7 cellular contexts compared by ENCODE assay signal in the genomic region with DNA sequence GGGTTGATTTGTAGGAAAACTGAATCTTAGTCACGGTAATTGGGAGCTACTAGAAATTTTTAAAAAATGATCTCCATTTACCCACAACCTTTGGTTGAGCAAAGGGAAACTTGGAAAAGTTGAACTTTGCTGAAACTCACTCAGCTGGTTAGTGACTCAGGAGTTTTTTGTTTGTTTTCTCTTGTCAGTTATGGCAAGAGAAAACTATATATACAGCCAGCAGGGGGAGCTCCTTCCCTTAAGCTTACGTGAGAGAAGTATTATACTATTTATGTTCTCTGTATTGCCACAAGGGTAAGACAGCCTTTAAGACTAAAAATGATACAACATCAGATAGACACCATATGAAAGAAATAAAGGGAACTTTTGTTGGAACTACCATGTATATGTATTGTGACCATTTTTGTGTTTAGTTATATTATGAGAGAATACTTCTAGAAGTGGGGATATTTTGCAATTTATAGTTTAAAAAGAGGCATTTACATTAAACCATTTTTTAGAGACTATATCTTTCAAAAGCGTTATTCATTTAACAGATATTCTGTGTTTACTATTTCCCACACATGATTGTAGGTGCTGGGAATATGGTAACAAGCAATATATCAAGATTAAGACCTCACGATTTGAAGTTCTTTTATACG. TPM values are rescaled to one million over a fixed set of nuclear protein-coding genes. Genes with fewer than 3 reads are reported as not detected.
DNase-seq lines count a peak whose midpoint lies in the region; ATAC-seq and TF ChIP-seq lines count a peak whose summit lies in the region.

No MANE protein-coding gene starts in this region.

- H3K9me3 Mint-ChIP-seq in activated naive CD4-positive, alpha-beta T cell treated with anti-CD3 and anti-CD28 coated beads, Interleukin-2, amount 10 ng/mL, durations not matched to agents 7 days and 5 days: no peaks in the 10 kb centered on the region

- H2AFZ ChIP-seq in HCT116 (ENCODE audit: low read depth, low read length, poor library complexity, severe bottlenecking) (no peak overlapping the region), Loucy (ENCODE audit: low read length) (no peak overlapping the region)

- H4K20me1 ChIP-seq in HCT116 (ENCODE audit: insufficient read depth) (no peaks in the 10 kb centered on the region; the same call in 1 of the 2 replicates), Loucy (ENCODE audit: insufficient read depth, low read length, poor library complexity, severe bottlenecking) (no peaks in the 10 kb centered on the region)

- peak; percentile 96 for ATAC-seq in HCT116

- H3K9me2 ChIP-seq in HCT116 (ENCODE audit: insufficient read depth): no peaks in the 10 kb centered on the region
- H3K9me2 ChIP-seq in Loucy (replicated peaks; ENCODE audit: low read depth, low read length): no peaks in the 10 kb centered on the region

- no peak overlapping the region for H3K27ac Mint-ChIP-seq in activated naive CD4-positive, alpha-beta T cell treated with anti-CD3 and anti-CD28 coated beads, Interleukin-2, amount 10 ng/mL, durations not matched to agents 7 days and 5 days

- H3K36me3 Mint-ChIP-seq in activated naive CD4-positive, alpha-beta T cell treated with anti-CD3 and anti-CD28 coated beads, Interleukin-2, amount 10 ng/mL, durations not matched to agents 7 days and 5 days: no peaks in the 10 kb centered on the region

- TF ChIP-seq POLR2A in HCT116 (IDR thresholded peaks at IDR 0.05; ENCODE audit: borderline replicate concordance, extremely low read depth, insufficient read depth, insufficient read length): no peak
- TF ChIP-seq POLR2A in Peyer's patch (IDR thresholded peaks at IDR 0.05): no peak

- H3F3A ChIP-seq in Loucy (ENCODE audit: low read depth): no peaks in the 10 kb centered on the region

- no peaks in the 10 kb centered on the region for H3K4me1 Mint-ChIP-seq in activated naive CD4-positive, alpha-beta T cell treated with anti-CD3 and anti-CD28 coated beads, Interleukin-2, amount 10 ng/mL, durations not matched to agents 7 days and 5 days

- no TSS peak for BruUV-seq in HCT116 (replicated peaks; lab: Mats Ljungman, UMichigan)

- POLR2A ChIA-PET in HCT116 (lab: Charles Lee): interaction anchor here (0.9 to 1.4 kb wide), 4 partner anchors 8 to 16 kb away, joined by 3 to 4 read pairs (median 4); no protein-coding TSS in a partner anchor

- TF ChIP-seq CTCF in GM12865 (IDR thresholded peaks at IDR 0.05; ENCODE audit: insufficient read depth, low read depth, low read length, missing control alignments) (peak; percentile 71), HCT116 (IDR thresholded peaks at IDR 0.05 in 2 of 3, conservative IDR thresholded peaks at IDR 0.05 in 1 of 3; ENCODE audit: borderline replicate concordance in 1 of 3, insufficient read depth in 1 of 3, low read depth in 2 of 3, low read length in 2 of 3) (peak; percentile 76 to 93 (median 83)), Loucy (conservative IDR thresholded peaks at IDR 0.05; ENCODE audit: low read length) (peak; percentile 93), Peyer's patch (IDR thresholded peaks at IDR 0.05) (peak; percentile 38 to 95 (median 78))

- peak; percentile 63 for TF ChIP-seq RAD21 in HCT116 (IDR thresholded peaks at IDR 0.05; ENCODE audit: low read depth)

- H3K4me3 Mint-ChIP-seq in activated naive CD4-positive, alpha-beta T cell treated with anti-CD3 and anti-CD28 coated beads, Interleukin-2, amount 10 ng/mL, durations not matched to agents 7 days and 5 days: no peak overlapping the region

- intact Hi-C loops in HCT116 (cut with micrococcal nuclease): loop anchor here (5.0 kb wide), 1 partner anchor 306 kb away; no protein-coding TSS in a partner anchor
- intact Hi-C loops in head of caudate nucleus (cut with DNase I): no loop called here

- peaks cover 29% of the 10 kb centered on the region for H3K27me3 Mint-ChIP-seq in activated naive CD4-positive, alpha-beta T cell treated with anti-CD3 and anti-CD28 coated beads, Interleukin-2, amount 10 ng/mL, durations not matched to agents 7 days and 5 days

- no peak overlapping the region for H3K9ac ChIP-seq in HCT116 (ENCODE audit: low read length)
- H3K9ac ChIP-seq in Loucy (ENCODE audit: low read depth, low read length, poor library complexity, severe bottlenecking): no peak overlapping the region

- peak; percentile 92 for DNase-seq in GM12865 (ENCODE audit: low read depth)
- peak; percentile 83 for DNase-seq in HCT116 (ENCODE audit: low read depth, low spot score)
- DNase-seq in Peyer's patch: peak in 2 of 3 donors; percentile 40 to 80
- DNase-seq in activated naive CD4-positive, alpha-beta T cell treated with anti-CD3 and anti-CD28 coated beads, Interleukin-2, amount 10 ng/mL, durations not matched to agents 7 days and 5 days: peak; percentile 72
- peak in 31 of 42 donors; percentile 8 to 86 (median 62) for DNase-seq in head of caudate nucleus
- peak; percentile 94 for DNase-seq in renal cortical epithelial cell (ENCODE audit: low read depth)

- no peak overlapping the region; the same call in 1 of the 2 replicates for H3K27ac ChIP-seq in HCT116 (ENCODE audit: low read depth, low read length)
- H3K27ac ChIP-seq in Peyer's patch: no peak overlapping the region

- H3K4me3 ChIP-seq in GM12865 (ENCODE audit: low read depth, low read length): no peak overlapping the region
- H3K4me3 ChIP-seq in HCT116 (replicated peaks in 1 of 2; ENCODE audit: low read depth in 1 of 2, low read length in 2 of 2): no peak overlapping the region
- H3K4me3 ChIP-seq in Loucy (ENCODE audit: low read length, poor library complexity, severe bottlenecking): no peak overlapping the region
- H3K4me3 ChIP-seq in Peyer's patch: no peak overlapping the region

- H3K27me3 ChIP-seq in HCT116 (ENCODE audit: insufficient read depth, low read length) (no peaks in the 10 kb centered on the region), Loucy (ENCODE audit: insufficient read depth, low read length, poor library complexity, severe bottlenecking) (no peaks in the 10 kb centered on the region), Peyer's patch (no peaks in the 10 kb centered on the region)

- H3K79me2 ChIP-seq in HCT116 (ENCODE audit: insufficient read depth, low read length) (peaks cover 40% of the 10 kb centered on the region), Loucy (ENCODE audit: insufficient read depth, low read length) (no peaks in the 10 kb centered on the region)

- H3K4me2 ChIP-seq in HCT116 (ENCODE audit: low read length) (peak overlapping the region; percentile 31; the same call in 1 of the 2 replicates), Loucy (ENCODE audit: low read depth, low read length, poor library complexity, severe bottlenecking) (no peak overlapping the region)

- no peaks in the 10 kb centered on the region; a peak in 1 of 4 replicates for H3K36me3 ChIP-seq in HCT116 (ENCODE audit: control insufficient read depth in 1 of 2, insufficient read depth in 2 of 2, low read length in 2 of 2)
- H3K36me3 ChIP-seq in Loucy (ENCODE audit: insufficient read depth, low read length): no peaks in the 10 kb centered on the region
- no peaks in the 10 kb centered on the region for H3K36me3 ChIP-seq in Peyer's patch

- H3K4me1 ChIP-seq in HCT116 (ENCODE audit: control insufficient read depth in 1 of 2, insufficient read depth in 2 of 2, low read length in 2 of 2): peaks cover 0 to 11% of the 10 kb centered on the region in 2 experiments; a peak in 2 of 4 replicates
- no peaks in the 10 kb centered on the region for H3K4me1 ChIP-seq in Loucy (ENCODE audit: insufficient read depth, low read length, poor library complexity, severe bottlenecking)
- no peaks in the 10 kb centered on the region for H3K4me1 ChIP-seq in Peyer's patch

- H3K9me3 ChIP-seq in HCT116 (ENCODE audit: control insufficient read depth in 1 of 2, insufficient read depth in 1 of 2, low read depth in 1 of 2, low read length in 2 of 2) (no peaks in the 10 kb centered on the region), Loucy (ENCODE audit: insufficient read depth, low read depth, low read length) (no peaks in the 10 kb centered on the region), Peyer's patch (no peaks in the 10 kb centered on the region)

- CTCF ChIA-PET in HCT116 (lab: Charles Lee): interaction anchor here (0.7 to 2.0 kb wide), 18 partner anchors 9 to 506 kb away, joined by 3 to 20 read pairs (median 5); no protein-coding TSS in a partner anchor
- CTCF ChIA-PET in activated naive CD4-positive, alpha-beta T cell treated with anti-CD3 and anti-CD28 coated beads, Interleukin-2, amount 10 ng/mL, durations not matched to agents 7 days and 5 days (lab: Charles Lee): interaction anchor here (0.8 to 1.9 kb wide), 20 partner anchors 10 to 360 kb away, joined by 3 to 7 read pairs (median 4); no protein-coding TSS in a partner anchor

- RAD21 ChIA-PET in HCT116 (lab: Charles Lee; ENCODE audit: low non-redundant PET in 1 of 2, low total read pairs in 2 of 2, uncharacterized antibody in 2 of 2, unreplicated experiment in 2 of 2): interaction anchor here in 1 of 2 experiments (1.8 kb wide), 1 partner anchor 247 kb away, joined by 5 read pairs; no protein-coding TSS in a partner anchor

TF ChIP-seq in HCT116, 20 proteins besides CTCF, POLR2A, EP300 and RAD21 (continues in another document):
- TF ChIP-seq YY1 (IDR thresholded peaks at IDR 0.05; ENCODE audit: extremely low read depth, insufficient replicate concordance, low read depth, low read length): no peak
- no peak for TF ChIP-seq ZFX (IDR thresholded peaks at IDR 0.05)
- TF ChIP-seq, protein P1, sequence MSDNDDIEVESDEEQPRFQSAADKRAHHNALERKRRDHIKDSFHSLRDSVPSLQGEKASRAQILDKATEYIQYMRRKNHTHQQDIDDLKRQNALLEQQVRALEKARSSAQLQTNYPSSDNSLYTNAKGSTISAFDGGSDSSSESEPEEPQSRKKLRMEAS (IDR thresholded peaks at IDR 0.05): 0 out of 2 replicates have a peak, but pooled peaks have one; percentile 25
- no peak; the same call in 1 of the 2 replicates for TF ChIP-seq CEBPB (IDR thresholded peaks at IDR 0.05; ENCODE audit: low read depth)

RNA-seq across cellular contexts. Expression of a gene that starts 28.1 kb away (rescaled TPM):
- 24.1 TPM for total RNA-seq in HCT116 (2021; ENCODE audit: unreplicated experiment)
- 10.9 and 12.5 TPM in 2 replicates for polyA plus RNA-seq in HCT116 (2012)
- 10 to 100 TPM in 3 of 4 donors, 1 to 10 TPM in 1; 7.8 to 16.8 (median 10.9) TPM for total RNA-seq in Peyer's patch
- 1.1 and 4.0 TPM in 2 replicates for total RNA-seq in renal cortical epithelial cell

RNA-seq across cellular contexts. Expression of a gene that starts 37.1 kb away (rescaled TPM):
- total RNA-seq in HCT116 (2021; ENCODE audit: unreplicated experiment) (45.7 TPM), Peyer's patch (100 to 1,000 TPM in 2 of 4 donors, 10 to 100 TPM in 2; 19.8 to 146 (median 102) TPM), renal cortical epithelial cell (177 and 265 TPM in 2 replicates)
- polyA plus RNA-seq in HCT116 (2012): 27.1 and 28.1 TPM in 2 replicates
